9 cellular contexts compared by ENCODE assay signal in genomic region chr22:31179345-31179744, GRCh38. TPM values are rescaled to one million over a fixed set of nuclear protein-coding genes. Genes with fewer than 3 reads are reported as not detected.
DNase-seq lines count a peak whose midpoint lies in the region; FAIRE-seq lines count a peak whose summit lies in the region.
"Had no signal": no experiment of that assay in that cellular context is flagged by ENCODE, and none has a peak within 500 bp of the region (broad histone marks: within the 10 kb centered on the region; RNA-seq: fewer than 3 reads in every experiment).

No MANE protein-coding gene starts in this region.

- no peaks in the 10 kb centered on the region for H3K27me3 ChIP-seq in small intestine (ENCODE audit: control insufficient read depth in 2 of 2, insufficient read depth in 2 of 2, low read length in 2 of 2)

- DNase-seq in DMS79 treated with DMSO at 0.1 percent for 48 hours (lab: John Stamatoyannopoulos, UW) (peak; percentile 39), DMS79 (lab: John Stamatoyannopoulos, UW) (no peak), NCI-H69 (lab: John Stamatoyannopoulos, UW) (peak; percentile 95), fibroblast of peridontal ligament (ENCODE audit: extremely low read depth) (peak; percentile 73), small intestine (peak; percentile 59), posterior vena cava (ENCODE audit: low spot score) (no peak)
- DNase-seq in activated CD4-positive, CD25-positive, alpha-beta regulatory T cell (lab: John Stamatoyannopoulos, UW): no peak
- no peak for DNase-seq in stimulated activated CD4-positive, alpha-beta T cell treated with anti-CD3 and anti-CD28 coated beads, Interleukin-4, amount 100 ng/mL, for 1 hour

- no peak overlapping the region for H3K27ac ChIP-seq in small intestine (ENCODE audit: low read depth in 1 of 2, low read length in 1 of 2)
- H3K27ac ChIP-seq: SK-N-MC had no signal

- no peaks in the 10 kb centered on the region for H3K4me1 ChIP-seq in small intestine (ENCODE audit: control insufficient read depth in 2 of 2, insufficient read depth in 1 of 2, low read depth in 1 of 2, low read length in 1 of 2)

- intact Hi-C loops in posterior vena cava (cut with DNase I): no loop called here

- no peaks in the 10 kb centered on the region for H3K9me3 ChIP-seq in small intestine (ENCODE audit: control insufficient read depth, low read depth)

- FAIRE-seq in small intestine (lab: Jason Lieb, UNC): no peak

- H3K4me3 ChIP-seq in small intestine (ENCODE audit: low read depth in 1 of 2, low read length in 2 of 2): no peak overlapping the region
- H3K4me3 ChIP-seq: SK-N-MC had no signal

- peaks cover 2 to 5% of the 10 kb centered on the region in 2 donors for H3K36me3 ChIP-seq in small intestine (ENCODE audit: control insufficient read depth in 2 of 2, insufficient read depth in 2 of 2, low read length in 2 of 2)

- WGBS in small intestine, 3 donors: 57 to 63% (median 58%) methylated on average over 1 of the region's 1 CpG

RNA-seq across cellular contexts. Expression of gene RNF185, which starts 19.4 kb away (rescaled TPM):
- polyA plus RNA-seq in small intestine: 10 to 100 TPM; 18.3 to 34.9 (median 30.8) TPM
- 10 to 100 TPM; 31.7 to 33.7 TPM for total RNA-seq in posterior vena cava

RNA-seq across cellular contexts. Expression of gene LIMK2, which starts 32.8 kb away (rescaled TPM):
- polyA plus RNA-seq in small intestine: 10 to 100 TPM; 15.7 to 37.1 (median 21.1) TPM
- 10 to 100 TPM; 24.6 to 26.8 TPM for total RNA-seq in posterior vena cava

RNA-seq across cellular contexts. Expression of gene PLA2G3, which starts 39.0 kb away (rescaled TPM):
- polyA plus RNA-seq in small intestine: 1 to 10 TPM in 1 of 3 donors, not detected in 2; 4.2 TPM
- not detected for total RNA-seq in posterior vena cava

RNA-seq across cellular contexts. Expression of gene INPP5J, which starts 56.6 kb away (rescaled TPM):
- polyA plus RNA-seq in small intestine: 10 to 100 TPM; 12.2 to 93.7 (median 81.9) TPM
- under 1 TPM; 0.52 to 0.74 TPM for total RNA-seq in posterior vena cava

Comparison
In these comparisons a context has a peak if more than half of its experiments do, and no peak if none do; other contexts are left out.
1. DNase-seq: peak in DMS79 treated with DMSO at 0.1 percent for 48 hours (single experiment), NCI-H69 (single experiment), fibroblast of peridontal ligament (single experiment) and small intestine (single experiment); none in DMS79 (single experiment), posterior vena cava (single experiment), activated CD4-positive, CD25-positive, alpha-beta regulatory T cell (0 of 4) and stimulated activated CD4-positive, alpha-beta T cell treated with anti-CD3 and anti-CD28 coated beads, Interleukin-4, amount 100 ng/mL, for 1 hour (single experiment).